8 cellular contexts compared by ENCODE assay signal in the genomic region with DNA sequence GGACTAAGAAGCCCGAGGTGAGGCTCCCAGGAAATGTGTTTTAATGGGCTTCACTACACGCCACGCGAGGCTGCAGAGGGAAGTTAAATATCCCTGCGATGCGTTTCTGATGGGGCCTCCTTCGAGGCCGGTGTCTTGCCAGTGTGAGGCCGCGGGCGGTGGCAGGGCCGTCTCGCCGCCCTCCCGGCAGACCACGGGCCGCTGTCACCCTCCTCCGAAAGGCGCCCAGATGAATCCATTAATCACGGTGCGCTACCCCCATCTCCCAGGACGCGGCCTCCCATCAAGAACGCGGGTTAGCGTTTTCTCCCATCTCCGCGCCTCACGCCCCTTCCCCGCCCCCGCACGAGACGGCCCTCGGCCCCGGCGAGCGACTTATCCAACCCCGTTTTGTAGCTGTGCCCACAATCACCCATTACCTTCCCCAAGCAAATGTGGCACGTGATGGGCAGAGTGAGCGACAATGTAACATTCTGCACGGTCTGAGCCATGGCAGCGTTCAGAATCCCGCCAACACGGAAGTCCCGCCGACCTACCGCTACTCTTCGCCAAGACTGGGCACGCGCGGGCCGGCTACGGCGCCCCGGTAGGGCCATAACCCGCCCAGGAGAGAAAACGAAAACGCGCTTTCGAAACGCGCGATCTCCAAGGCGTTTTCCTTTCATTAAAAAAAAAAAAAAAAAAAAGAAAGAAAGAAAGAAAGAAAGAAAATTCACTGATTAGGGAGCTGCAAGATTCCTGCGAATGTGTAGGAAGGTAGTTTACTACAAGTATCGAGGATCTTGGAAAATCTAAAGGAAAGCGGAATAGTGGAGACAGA. TPM values are rescaled to one million over a fixed set of nuclear protein-coding genes. Genes with fewer than 3 reads are reported as not detected.
A peak's percentile ranks its signal among the peaks of the same experiment; 100 is the strongest.
DNase-seq lines count a peak whose midpoint lies in the region; FAIRE-seq and TF ChIP-seq lines count a peak whose summit lies in the region.

A gene with protein sequence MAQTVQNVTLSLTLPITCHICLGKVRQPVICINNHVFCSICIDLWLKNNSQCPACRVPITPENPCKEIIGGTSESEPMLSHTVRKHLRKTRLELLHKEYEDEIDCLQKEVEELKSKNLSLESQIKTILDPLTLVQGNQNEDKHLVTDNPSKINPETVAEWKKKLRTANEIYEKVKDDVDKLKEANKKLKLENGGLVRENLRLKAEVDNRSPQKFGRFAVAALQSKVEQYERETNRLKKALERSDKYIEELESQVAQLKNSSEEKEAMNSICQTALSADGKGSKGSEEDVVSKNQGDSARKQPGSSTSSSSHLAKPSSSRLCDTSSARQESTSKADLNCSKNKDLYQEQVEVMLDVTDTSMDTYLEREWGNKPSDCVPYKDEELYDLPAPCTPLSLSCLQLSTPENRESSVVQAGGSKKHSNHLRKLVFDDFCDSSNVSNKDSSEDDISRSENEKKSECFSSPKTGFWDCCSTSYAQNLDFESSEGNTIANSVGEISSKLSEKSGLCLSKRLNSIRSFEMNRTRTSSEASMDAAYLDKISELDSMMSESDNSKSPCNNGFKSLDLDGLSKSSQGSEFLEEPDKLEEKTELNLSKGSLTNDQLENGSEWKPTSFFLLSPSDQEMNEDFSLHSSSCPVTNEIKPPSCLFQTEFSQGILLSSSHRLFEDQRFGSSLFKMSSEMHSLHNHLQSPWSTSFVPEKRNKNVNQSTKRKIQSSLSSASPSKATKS (minus strand): TSS at position 526 of the 820 bp plus-strand sequence. CDS start 35 bp downstream, at position 491.

- no CpG with 5 or more reads among the region's 67 CpGs for WGBS in neuronal stem cell (ENCODE audit: extremely low coverage in 2 of 2, insufficient read length in 2 of 2, insufficient replicate concordance in 1 of 2), 2 donors

- no peaks in the 10 kb centered on the region for H3K9me2 ChIP-seq in MM.1S (replicated peaks; ENCODE audit: insufficient read depth, low read length)

- H2BK120ac ChIP-seq in neuronal stem cell (ENCODE audit: low read depth, low read length), result no peak within 1 kb of the TSS

- H3K9me3 ChIP-seq in MM.1S (replicated peaks; ENCODE audit: insufficient read depth, low read length) (no peaks in the 10 kb centered on the region), SJSA1 (replicated peaks) (no peaks in the 10 kb centered on the region), neuronal stem cell (replicated peaks in 1 of 2; ENCODE audit: control insufficient read depth in 2 of 2, insufficient read depth in 1 of 2, low read depth in 1 of 2, low read length in 2 of 2) (no peaks in the 10 kb centered on the region), subcutaneous abdominal adipose tissue (ENCODE audit: control insufficient read depth in 5 of 5, low read length in 5 of 5) (no peaks in the 10 kb centered on the region)

- H2AFZ ChIP-seq in MM.1S (ENCODE audit: low read length) (peak within 1 kb of the TSS; percentile 94), neuronal stem cell (ENCODE audit: low read length) (peak within 1 kb of the TSS; percentile 96)

- H4K20me1 ChIP-seq in MM.1S (ENCODE audit: insufficient read depth, low read length), result peaks cover 12% of the 10 kb centered on the region; the same call in 1 of the 2 replicates

- H3K27ac ChIP-seq in MM.1S (ENCODE audit: low read length), result peak within 1 kb of the TSS; percentile 63; the same call in 1 of the 2 replicates
- H3K27ac ChIP-seq in SJSA1, result peak within 1 kb of the TSS; percentile 55
- H3K27ac ChIP-seq in neuronal stem cell (replicated peaks; ENCODE audit: low read length), result peak within 1 kb of the TSS; percentile 82
- H3K27ac ChIP-seq in subcutaneous abdominal adipose tissue (ENCODE audit: low read depth, low read length), result peak within 1 kb of the TSS; percentile 70

- no peak within 1 kb of the TSS for H4K8ac ChIP-seq in neuronal stem cell (ENCODE audit: low read depth, low read length)

- H2AK5ac ChIP-seq in neuronal stem cell (ENCODE audit: low read depth, low read length), result no peak within 1 kb of the TSS

- DNase-seq in GF-D8 (lab: John Stamatoyannopoulos, UW) (peak; percentile 56), HCEC 1CT (peak; percentile 88), MM.1S (peak; percentile 92), SJSA1 (ENCODE audit: low read depth in 1 of 2, low spot score in 2 of 2) (peak; percentile 77 to 79), frontal cortex (ENCODE audit: low spot score in 2 of 2) (peak; percentile 82 to 88), neuronal stem cell (ENCODE audit: low spot score) (peak; percentile 74)
- peak; percentile 75 to 87 (median 81) for DNase-seq in activated naive CD4-positive, alpha-beta T cell (lab: John Stamatoyannopoulos, UW)

- peak within 1 kb of the TSS; percentile 74 for H3K18ac ChIP-seq in neuronal stem cell (ENCODE audit: low read length)

- no peak within 1 kb of the TSS for H2BK5ac ChIP-seq in neuronal stem cell (ENCODE audit: low read length)

- H3K36me3 ChIP-seq in MM.1S (replicated peaks; ENCODE audit: insufficient read depth, low read length) (no peaks in the 10 kb centered on the region), SJSA1 (peaks cover 9% of the 10 kb centered on the region; the same call in 1 of the 2 replicates), neuronal stem cell (replicated peaks in 1 of 2; ENCODE audit: control insufficient read depth in 2 of 2, insufficient read depth in 2 of 2, low read length in 2 of 2) (peaks cover 0 to 16% of the 10 kb centered on the region in 2 donors), subcutaneous abdominal adipose tissue (ENCODE audit: control insufficient read depth in 5 of 5, insufficient read depth in 5 of 5, low read length in 5 of 5) (no peaks in the 10 kb centered on the region)

- H3K79me2 ChIP-seq in MM.1S (ENCODE audit: low read length), result peaks cover 49% of the 10 kb centered on the region

- no peak within 1 kb of the TSS for H2BK12ac ChIP-seq in neuronal stem cell (ENCODE audit: low read length)

- peaks cover 13% of the 10 kb centered on the region for H3K4me1 ChIP-seq in MM.1S (ENCODE audit: low read length)
- H3K4me1 ChIP-seq in SJSA1 (replicated peaks), result 0 out of 2 replicates have a peak, but pooled peaks cover 9% of the 10 kb centered on the region
- H3K4me1 ChIP-seq in neuronal stem cell (ENCODE audit: control insufficient read depth in 2 of 2, insufficient read depth in 1 of 2, low read depth in 1 of 2, low read length in 2 of 2), result peaks cover 0 to 3% of the 10 kb centered on the region in 2 donors
- H3K4me1 ChIP-seq in subcutaneous abdominal adipose tissue (ENCODE audit: control insufficient read depth in 5 of 5, insufficient read depth in 5 of 5, low read length in 5 of 5), result peaks cover 6 to 35% (median 29%) of the 10 kb centered on the region in 5 donors

- no peaks in the 10 kb centered on the region for H3K27me3 ChIP-seq in MM.1S (replicated peaks; ENCODE audit: insufficient read depth, low read length)
- 0 out of 2 replicates have a peak, but pooled peaks cover 4% of the 10 kb centered on the region for H3K27me3 ChIP-seq in SJSA1 (replicated peaks)
- peaks cover 0 to 2% (median 0%) of the 10 kb centered on the region in 3 experiments for H3K27me3 ChIP-seq in neuronal stem cell (ENCODE audit: control insufficient read depth in 3 of 3, insufficient read depth in 3 of 3, low read depth in 1 of 3, low read length in 3 of 3)
- H3K27me3 ChIP-seq in subcutaneous abdominal adipose tissue (ENCODE audit: control insufficient read depth in 5 of 5, insufficient read depth in 4 of 5, low read length in 5 of 5), result no peaks in the 10 kb centered on the region

- H4K91ac ChIP-seq in neuronal stem cell (ENCODE audit: low read depth, low read length, poor library complexity), result no peak within 1 kb of the TSS

- H3K4me3 ChIP-seq in MM.1S (ENCODE audit: low read length) (peak within 1 kb of the TSS; percentile 99), SJSA1 (peak within 1 kb of the TSS; percentile 78), neuronal stem cell (ENCODE audit: low read length in 2 of 2) (peak within 1 kb of the TSS; percentile 89 to 95), subcutaneous abdominal adipose tissue (ENCODE audit: low read depth in 1 of 5, low read length in 5 of 5) (peak within 1 kb of the TSS; percentile 78 to 99 (median 95))

- no peak within 1 kb of the TSS for H3K14ac ChIP-seq in neuronal stem cell (ENCODE audit: low read length)

- no peak for TF ChIP-seq CTCF in MM.1S (IDR thresholded peaks at IDR 0.05; ENCODE audit: low read length)

- H3K9ac ChIP-seq in MM.1S (ENCODE audit: low read length) (peak within 1 kb of the TSS; percentile 88), neuronal stem cell (ENCODE audit: low read depth, low read length, poor library complexity) (peak within 1 kb of the TSS; percentile 90), subcutaneous abdominal adipose tissue (ENCODE audit: low read length in 5 of 5) (peak within 1 kb of the TSS; percentile 30 to 89 (median 88))

- peaks cover 2% of the 10 kb centered on the region for H3K79me1 ChIP-seq in neuronal stem cell (ENCODE audit: low read depth, low read length)

- H2BK15ac ChIP-seq in neuronal stem cell (ENCODE audit: low read length), result peak within 1 kb of the TSS; percentile 8

- H3F3A ChIP-seq in MM.1S (ENCODE audit: insufficient read depth, low read length), result peaks cover 3% of the 10 kb centered on the region; the same call in 1 of the 2 replicates

- H3K4me2 ChIP-seq in MM.1S (ENCODE audit: low read depth, low read length), result peak within 1 kb of the TSS; percentile 79
- H3K4me2 ChIP-seq in neuronal stem cell (ENCODE audit: insufficient read depth, low read length, poor library complexity, severe bottlenecking), result peak within 1 kb of the TSS; percentile 62

- H3K23ac ChIP-seq in neuronal stem cell (ENCODE audit: low read depth, low read length, poor library complexity), result peak within 1 kb of the TSS; percentile 8

- no peak within 1 kb of the TSS for H3K4ac ChIP-seq in neuronal stem cell (ENCODE audit: low read length)

- FAIRE-seq in frontal cortex (lab: Jason Lieb, UNC), result no peak

RNA-seq across cellular contexts. Expression of the gene that starts here (rescaled TPM):
- total RNA-seq in SJSA1 (2014; rRNA removed; shearing (Covaris generic)), result 19.0 and 20.1 TPM in 2 replicates
- 86.8 TPM for total RNA-seq in frontal cortex
- 22.0 TPM for polyA plus RNA-seq in neuronal stem cell (2013, experiment 1 of 2)
- 22.1 TPM for polyA plus RNA-seq in neuronal stem cell (2013, experiment 2 of 2)

Comparison
In these comparisons a context has a peak if more than half of its experiments do, and no peak if none do; other contexts are left out.
1. Peak in every context shown above with its lines: DNase-seq, H3K4me3 ChIP-seq and H3K27ac ChIP-seq.